ENCODE assay signal across 14 cellular contexts in the genomic region with DNA sequence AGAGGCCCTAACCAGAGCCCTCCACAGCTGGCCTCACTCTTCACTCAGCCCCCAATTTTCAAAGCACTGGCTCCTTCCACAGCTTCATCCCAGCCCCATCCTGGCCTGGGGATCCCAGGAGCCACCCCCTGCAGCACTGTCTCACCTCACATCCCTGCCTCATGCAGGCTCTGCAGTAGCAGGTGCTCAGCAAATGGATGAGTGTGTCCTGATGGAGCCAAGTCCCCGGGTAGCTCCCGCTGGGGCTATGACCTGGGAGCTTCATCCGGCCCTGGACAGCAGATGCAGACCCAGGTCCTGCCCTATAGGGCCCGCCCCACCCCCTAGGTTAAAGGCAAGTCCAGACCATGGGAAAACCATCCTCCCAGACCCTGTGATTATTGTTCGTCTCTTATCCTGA.
A peak's percentile ranks its signal among the peaks of the same experiment; 100 is the strongest.
DNase-seq lines count a peak whose midpoint lies in the region; ATAC-seq and TF ChIP-seq lines count a peak whose summit lies in the region.
"Had no signal": no experiment of that assay in that cellular context is flagged by ENCODE, and none has a peak within 500 bp of the region (broad histone marks: within the 10 kb centered on the region; RNA-seq: fewer than 3 reads in every experiment).

No MANE protein-coding gene starts in this region.

- H3K27ac ChIP-seq in lung (ENCODE audit: low read depth in 1 of 2, low read length in 1 of 2) (no peak overlapping the region), spleen (no peak overlapping the region), caudate nucleus (ENCODE audit: low read depth, low read length) (no peak overlapping the region)
- H3K27ac ChIP-seq: C4-2B had no signal

- TF ChIP-seq CTCF in natural killer cell (IDR thresholded peaks at IDR 0.05): no peak
- no peak for TF ChIP-seq CTCF in lung (IDR thresholded peaks at IDR 0.05; ENCODE audit: control extremely low read depth, extremely low read depth)
- no peak for TF ChIP-seq CTCF in spleen (IDR thresholded peaks at IDR 0.05 in 8 of 11, conservative IDR thresholded peaks at IDR 0.05 in 3 of 11)

- no peaks in the 10 kb centered on the region for H3K36me3 Mint-ChIP-seq in natural killer cell
- H3K36me3 Mint-ChIP-seq in natural killer cell treated with Interleukin-12 subunit alpha and Interleukin-12 subunit beta and Interleukin-15 and Interleukin-18, amount 100 ng/mL, for 72 hours: no peaks in the 10 kb centered on the region
- H3K36me3 Mint-ChIP-seq: CD4-positive, alpha-beta memory T cell had no signal

- no peak for DNase-seq in natural killer cell
- no peak for DNase-seq in natural killer cell treated with Interleukin-12 subunit alpha and Interleukin-12 subunit beta and Interleukin-15 and Interleukin-18, amount 100 ng/mL, for 72 hours (ENCODE audit: low spot score)
- DNase-seq in lung (ENCODE audit: low spot score): peak; percentile 2
- DNase-seq in spleen: peak; percentile 36
- no peak for DNase-seq in caudate nucleus (lab: John Stamatoyannopoulos, UW)
- no peak for DNase-seq in NCI-H2107 treated with DMSO at 0.1 percent for 48 hours (lab: John Stamatoyannopoulos, UW; ENCODE audit: unreplicated experiment)
- DNase-seq in NCI-H2227 (lab: John Stamatoyannopoulos, UW; ENCODE audit: unreplicated experiment): no peak
- DNase-seq: 8988T; CD4-positive, alpha-beta memory T cell; DMS79; H7 had no signal

- no peak for TF ChIP-seq POLR2A in spleen (IDR thresholded peaks at IDR 0.05)

- peaks cover 4 to 13% of the 10 kb centered on the region in 2 donors for H3K27me3 Mint-ChIP-seq in natural killer cell (ENCODE audit: low read depth in 2 of 2)
- peaks cover 6 to 11% of the 10 kb centered on the region in 2 donors for H3K27me3 Mint-ChIP-seq in natural killer cell treated with Interleukin-12 subunit alpha and Interleukin-12 subunit beta and Interleukin-15 and Interleukin-18, amount 100 ng/mL, for 72 hours

- peaks cover 29 to 31% of the 10 kb centered on the region in 2 donors for H3K4me1 Mint-ChIP-seq in natural killer cell
- H3K4me1 Mint-ChIP-seq in natural killer cell treated with Interleukin-12 subunit alpha and Interleukin-12 subunit beta and Interleukin-15 and Interleukin-18, amount 100 ng/mL, for 72 hours (ENCODE audit: low read depth in 2 of 2): peaks cover 14 to 18% of the 10 kb centered on the region in 2 donors

- no peak for ATAC-seq in natural killer cell
- ATAC-seq in natural killer cell treated with Interleukin-12 subunit alpha and Interleukin-12 subunit beta and Interleukin-15 and Interleukin-18, amount 100 ng/mL, for 72 hours: no peak
- ATAC-seq in lung (ENCODE audit: insufficient read depth, low FRiP score): no peak
- ATAC-seq: GM12878, GM23338 had no signal

- no peaks in the 10 kb centered on the region for H3K36me3 ChIP-seq in lung (ENCODE audit: control insufficient read depth in 2 of 2, insufficient read depth in 2 of 2, low read length in 2 of 2)
- no peaks in the 10 kb centered on the region for H3K36me3 ChIP-seq in spleen

- 92 to 93% methylated on average over 5 of the region's 5 CpGs for WGBS in lung, 2 donors
- 81 to 97% (median 91%) methylated on average over 5 of the region's 5 CpGs for WGBS in spleen, 5 donors

- intact Hi-C loops in natural killer cell (cut with micrococcal nuclease): no loop called here
- intact Hi-C loops in spleen (cut with DNase I; ENCODE audit: low total_unique reads): no loop called here

- no peaks in the 10 kb centered on the region for H3K27me3 ChIP-seq in lung (ENCODE audit: control insufficient read depth, insufficient read depth)
- H3K27me3 ChIP-seq in spleen (replicated peaks in 1 of 7): peaks cover 0 to 38% (median 0%) of the 10 kb centered on the region in 7 donors

- H3K9me3 Mint-ChIP-seq in natural killer cell: no peaks in the 10 kb centered on the region
- H3K9me3 Mint-ChIP-seq in natural killer cell treated with Interleukin-12 subunit alpha and Interleukin-12 subunit beta and Interleukin-15 and Interleukin-18, amount 100 ng/mL, for 72 hours: no peaks in the 10 kb centered on the region
- H3K9me3 Mint-ChIP-seq: GM23338 had no signal

- H3K4me3 ChIP-seq in lung (no peak overlapping the region), spleen (no peak overlapping the region)
- H3K4me3 ChIP-seq: GM12878, GM23338 had no signal

- H3K27ac Mint-ChIP-seq in natural killer cell: peak overlapping the region in 1 of 2 donors; percentile 81
- no peak overlapping the region for H3K27ac Mint-ChIP-seq in natural killer cell treated with Interleukin-12 subunit alpha and Interleukin-12 subunit beta and Interleukin-15 and Interleukin-18, amount 100 ng/mL, for 72 hours
- H3K27ac Mint-ChIP-seq: CD4-positive, alpha-beta memory T cell; GM23338 had no signal

- peaks cover 0 to 2% of the 10 kb centered on the region in 2 donors for H3K9me3 ChIP-seq in lung (ENCODE audit: control insufficient read depth in 2 of 2, insufficient read depth in 1 of 2, low read length in 1 of 2)
- peaks cover 0 to 2% (median 0%) of the 10 kb centered on the region in 8 donors for H3K9me3 ChIP-seq in spleen

- peak overlapping the region; percentile 28 for H3K4me3 Mint-ChIP-seq in natural killer cell
- no peak overlapping the region for H3K4me3 Mint-ChIP-seq in natural killer cell treated with Interleukin-12 subunit alpha and Interleukin-12 subunit beta and Interleukin-15 and Interleukin-18, amount 100 ng/mL, for 72 hours
- H3K4me3 Mint-ChIP-seq: CD4-positive, alpha-beta memory T cell; GM23338 had no signal

- H3K4me1 ChIP-seq in lung (ENCODE audit: control insufficient read depth in 2 of 2, insufficient read depth in 2 of 2, low read length in 2 of 2) (peaks cover 0 to 1% of the 10 kb centered on the region in 2 donors), spleen (peaks cover 0 to 10% (median 0%) of the 10 kb centered on the region in 6 donors)

Comparison
In these comparisons a context has a peak if more than half of its experiments do, and no peak if none do; other contexts are left out.
1. DNase-seq: peak in lung (single experiment) and spleen (single experiment); none in natural killer cell (single experiment), natural killer cell treated with Interleukin-12 subunit alpha and Interleukin-12 subunit beta and Interleukin-15 and Interleukin-18, amount 100 ng/mL, for 72 hours (single experiment), caudate nucleus (0 of 61), NCI-H2107 treated with DMSO at 0.1 percent for 48 hours (single experiment) and NCI-H2227 (single experiment).